In the genomic region with DNA sequence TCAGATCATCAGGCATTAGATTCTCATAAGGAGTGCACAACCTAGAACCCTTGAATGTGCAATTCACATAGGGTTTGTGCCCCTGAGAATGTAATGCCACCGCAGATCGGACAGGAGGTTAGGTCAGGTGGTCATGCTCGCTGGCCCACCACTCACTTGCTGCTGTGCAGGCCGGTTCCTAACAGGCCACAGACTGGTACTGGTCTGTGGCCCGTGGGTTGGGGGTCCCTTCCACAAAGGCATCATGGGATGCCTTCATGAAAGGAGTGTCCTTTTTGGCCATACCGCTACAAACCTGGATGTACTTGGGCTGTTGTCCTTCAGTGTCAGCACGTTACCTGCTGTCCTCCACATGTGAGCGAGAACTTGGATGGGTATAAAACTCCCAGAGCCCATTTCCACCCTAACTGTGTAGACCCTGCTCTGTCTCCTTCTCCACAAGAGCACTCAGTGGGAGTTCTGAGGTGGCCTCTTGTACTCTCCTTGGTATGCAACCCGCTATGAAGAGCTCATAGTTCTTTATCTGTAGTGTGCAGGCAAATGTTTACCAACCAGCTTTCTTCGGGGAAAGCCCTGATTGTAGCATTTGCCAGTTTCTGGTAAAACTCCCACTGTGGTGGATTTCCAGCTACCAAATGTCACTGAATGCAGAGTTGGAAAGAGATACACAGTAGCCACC, we compare ENCODE assay signal across 20 cellular contexts. TPM values are rescaled to one million over a fixed set of nuclear protein-coding genes. Genes with fewer than 3 reads are reported as not detected.
"Had no signal": no experiment of that assay in that cellular context is flagged by ENCODE, and none has a peak within 500 bp of the region (broad histone marks: within the 10 kb centered on the region; RNA-seq: fewer than 3 reads in every experiment).

No MANE protein-coding gene starts in this region.

- ATAC-seq: activated naive CD4-positive, alpha-beta T cell treated with anti-CD3 and anti-CD28 coated beads, Interleukin-2, amount 50 U/mL, for 72 hours; effector memory CD8-positive, alpha-beta T cell; mucosa of descending colon had no signal

- H3K27ac ChIP-seq: esophagus muscularis mucosa, sigmoid colon, thyroid gland, uterus had no signal

- H3K9me3 ChIP-seq: thyroid gland had no signal

- H3K27me3 ChIP-seq: sigmoid colon, thyroid gland, uterus had no signal

- H3K4me1 Mint-ChIP-seq: activated CD4-positive, alpha-beta T cell treated with anti-CD3 and anti-CD28 coated beads, Interleukin-2, amount 10 ng/mL, durations not matched to agents 24 days and 14 days; brain had no signal

- H3K27ac Mint-ChIP-seq: activated CD4-positive, alpha-beta T cell treated with anti-CD3 and anti-CD28 coated beads, Interleukin-2, amount 10 ng/mL, durations not matched to agents 24 days and 14 days; activated naive CD4-positive, alpha-beta T cell treated with anti-CD3 and anti-CD28 coated beads, Interleukin-2, amount 50 U/mL, for 72 hours; activated T-helper 1 cell treated with anti-CD3 and anti-CD28 coated beads, Interleukin-12 subunit alpha, Interleukin-12 subunit beta, Interleukin-2, Interleukin-4 antibody, amounts not matched to agents 30 ng/mL and 10 ng/mL and 1 ng/mL, durations not matched to agents 14 hours and 24 hours and 36 hours; brain; effector memory CD8-positive, alpha-beta T cell had no signal

- H3K36me3 ChIP-seq: esophagus muscularis mucosa, sigmoid colon, thyroid gland, uterus had no signal

- H3K4me3 ChIP-seq: esophagus muscularis mucosa, mucosa of descending colon, sigmoid colon, thyroid gland, uterus had no signal

- DNase-seq: activated CD4-positive, alpha-beta T cell treated with anti-CD3 and anti-CD28 coated beads, Interleukin-2, amount 10 ng/mL, durations not matched to agents 24 days and 14 days; activated CD4-positive, CD25-positive, alpha-beta regulatory T cell; caudate nucleus; effector memory CD8-positive, alpha-beta T cell; glutamatergic neuron; hippocampal formation; mesenchymal stem cell; mucosa of descending colon; nucleus accumbens; sigmoid colon; stimulated activated CD4-positive, alpha-beta T cell treated with anti-CD3 and anti-CD28 coated beads, Interleukin-4, amount 100 ng/mL, for 1 hour; stimulated activated naive CD4-positive, alpha-beta T cell; T-helper 9 cell; thyroid gland had no signal

- H3K4me1 ChIP-seq: esophagus muscularis mucosa, sigmoid colon, thyroid gland, uterus had no signal

- H3K4me3 Mint-ChIP-seq: activated CD4-positive, alpha-beta T cell treated with anti-CD3 and anti-CD28 coated beads, Interleukin-2, amount 10 ng/mL, durations not matched to agents 24 days and 14 days; activated T-helper 1 cell treated with anti-CD3 and anti-CD28 coated beads, Interleukin-12 subunit alpha, Interleukin-12 subunit beta, Interleukin-2, Interleukin-4 antibody, amounts not matched to agents 30 ng/mL and 10 ng/mL and 1 ng/mL, durations not matched to agents 14 hours and 24 hours and 36 hours; brain; effector memory CD8-positive, alpha-beta T cell had no signal

RNA-seq across cellular contexts. Expression of a gene that starts 59.6 kb away (rescaled TPM):
- total RNA-seq: SK-MEL-5 had no signal
